ENCODE assay signal across 23 cellular contexts in the genomic region with DNA sequence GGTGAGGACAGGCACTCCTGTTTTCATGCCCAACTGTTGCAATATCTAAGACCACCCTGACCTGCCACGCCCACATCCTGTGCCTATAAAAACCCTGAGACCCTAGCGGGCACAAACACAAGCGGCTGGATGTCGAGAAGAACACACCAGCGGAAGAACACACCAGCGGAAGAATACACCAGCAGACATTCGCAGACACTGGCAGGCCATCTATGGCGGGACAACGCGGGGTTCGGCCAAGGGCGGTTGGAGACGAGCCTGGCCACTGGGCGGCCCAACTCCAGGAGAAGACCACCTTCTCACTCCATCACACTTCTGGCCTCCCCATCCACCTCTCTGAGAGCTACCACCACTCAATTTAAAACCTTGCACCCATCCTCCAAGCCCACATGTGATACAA.
"Had no signal": no experiment of that assay in that cellular context is flagged by ENCODE, and none has a peak within 500 bp of the region (broad histone marks: within the 10 kb centered on the region; RNA-seq: fewer than 3 reads in every experiment).

No MANE protein-coding gene starts in this region.

- H3K36me3 ChIP-seq: colonic mucosa, esophagus squamous epithelium, gastrocnemius medialis, heart right ventricle, left lung, lower lobe of right lung had no signal

- H3K4me3 ChIP-seq: colonic mucosa, esophagus squamous epithelium, gastrocnemius medialis, left lung, lower lobe of right lung had no signal

- H3K4me3 Mint-ChIP-seq: dendritic cell treated with granulocyte-macrophage colony-stimulating factor and Interleukin-4, amounts not matched to agents 40 ng/mL and 50 ng/mL, for 4 days; effector memory CD8-positive, alpha-beta T cell; endodermal cell had no signal

- H3K9me3 Mint-ChIP-seq: endodermal cell had no signal

- H3K27ac Mint-ChIP-seq: dendritic cell treated with granulocyte-macrophage colony-stimulating factor and Interleukin-4, amounts not matched to agents 40 ng/mL and 50 ng/mL, for 4 days; effector memory CD8-positive, alpha-beta T cell; endodermal cell had no signal

- DNase-seq: colonic mucosa; cortex of kidney; effector CD8-positive, alpha-beta T cell; effector memory CD8-positive, alpha-beta T cell; endodermal cell; erythroblast; esophagus squamous epithelium; foreskin fibroblast; foreskin melanocyte; gastrocnemius medialis; glutamatergic neuron; head of caudate nucleus; heart right ventricle; hippocampal formation; left cardiac atrium; left lung; left ventricle myocardium superior; lower lobe of right lung; mesendoderm; midbrain had no signal

- H3K9me3 ChIP-seq: colonic mucosa, esophagus squamous epithelium, gastrocnemius medialis, heart right ventricle, left lung, lower lobe of right lung had no signal

- H3K27ac ChIP-seq: colonic mucosa, epithelial cell of prostate, esophagus squamous epithelium, gastrocnemius medialis, heart right ventricle, left lung, lower lobe of right lung had no signal

- ATAC-seq: effector memory CD8-positive, alpha-beta T cell; esophagus mucosa; gastrocnemius medialis; left cardiac atrium; left lung; left ventricle myocardium superior; lower lobe of right lung had no signal

- H3K27me3 Mint-ChIP-seq: dendritic cell treated with granulocyte-macrophage colony-stimulating factor and Interleukin-4, amounts not matched to agents 40 ng/mL and 50 ng/mL, for 4 days; effector memory CD8-positive, alpha-beta T cell had no signal

- H3K27me3 ChIP-seq: colonic mucosa, esophagus squamous epithelium, gastrocnemius medialis, heart right ventricle, left lung had no signal

- H3K4me1 ChIP-seq: colonic mucosa, esophagus squamous epithelium, gastrocnemius medialis, heart right ventricle, left lung, lower lobe of right lung had no signal
